In genomic region chr15:25268166-25268565, GRCh38 we compare ENCODE assay signal across 22 cellular contexts.
DNase-seq lines count a peak whose midpoint lies in the region; ATAC-seq, FAIRE-seq and TF ChIP-seq lines count a peak whose summit lies in the region.
"Had no signal": no experiment of that assay in that cellular context is flagged by ENCODE, and none has a peak within 500 bp of the region (broad histone marks: within the 10 kb centered on the region; RNA-seq: fewer than 3 reads in every experiment).

No MANE protein-coding gene starts in this region.

- no peaks in the 10 kb centered on the region for H3K9me1 ChIP-seq in keratinocyte (ENCODE audit: control insufficient read depth, extremely low read depth, insufficient read depth, low read length)

- no peaks in the 10 kb centered on the region for H3K79me2 ChIP-seq in HCT116 (ENCODE audit: insufficient read depth, low read length)
- H3K79me2 ChIP-seq in PC-9 (ENCODE audit: low read depth) = no peaks in the 10 kb centered on the region
- H3K79me2 ChIP-seq in keratinocyte (ENCODE audit: control insufficient read depth, insufficient read depth, low read length) = no peaks in the 10 kb centered on the region
- H3K79me2 ChIP-seq: hepatocyte had no signal

- TF ChIP-seq CTCF in D721Med (IDR thresholded peaks at IDR 0.05; ENCODE audit: insufficient read depth, missing control alignments) (peak; percentile 24), HCT116 (IDR thresholded peaks at IDR 0.05 in 2 of 3, conservative IDR thresholded peaks at IDR 0.05 in 1 of 3; ENCODE audit: borderline replicate concordance in 1 of 3, insufficient read depth in 1 of 3, low read depth in 2 of 3, low read length in 2 of 3) (peak in 2 of 3 experiments; percentile 31 to 33; a peak in 3 of 6 replicates), PC-9 (conservative IDR thresholded peaks at IDR 0.05) (0 out of 2 replicates have a peak, but pooled peaks have one; percentile 33), keratinocyte (optimal IDR thresholded peaks at IDR 0.05 in 1 of 3, IDR thresholded peaks at IDR 0.05 in 1 of 3, conservative IDR thresholded peaks at IDR 0.05 in 1 of 3; ENCODE audit: extremely low read depth in 1 of 3, insufficient read depth in 2 of 3, low read length in 3 of 3) (peak in 2 of 3 experiments; percentile 10 to 27), foreskin keratinocyte (conservative IDR thresholded peaks at IDR 0.05) (no peak)

- H3K4me2 ChIP-seq in HCT116 (ENCODE audit: low read length) (no peak overlapping the region), PC-9 (no peak overlapping the region), keratinocyte (ENCODE audit: control insufficient read depth, extremely low read depth, insufficient read depth, low read depth, low read length) (no peak overlapping the region)
- H3K4me2 ChIP-seq: hepatocyte had no signal

- H3K27ac ChIP-seq in HCT116 (ENCODE audit: low read depth, low read length) = no peak overlapping the region
- no peak overlapping the region for H3K27ac ChIP-seq in PC-9
- H3K27ac ChIP-seq in keratinocyte (ENCODE audit: control insufficient read depth, insufficient read depth, low read length) = no peak overlapping the region
- H3K27ac ChIP-seq in foreskin keratinocyte = no peak overlapping the region
- H3K27ac ChIP-seq: dorsolateral prefrontal cortex, hepatocyte, left lung, Peyer's patch, right lobe of liver, upper lobe of left lung had no signal

- ATAC-seq in HCT116 (no peak), GM21737 (IDR thresholded peaks at IDR 0.05; ENCODE audit: unreplicated experiment) (no peak), foreskin keratinocyte (no peak)
- ATAC-seq: left lung; naive thymus-derived CD4-positive, alpha-beta T cell; stimulated activated effector memory CD8-positive, alpha-beta T cell treated with anti-CD3 and anti-CD28 coated beads, Interleukin-12 subunit alpha, Interleukin-12 subunit beta, amount 100 ng/mL, for 72 hours had no signal

- H3K9ac ChIP-seq in HCT116 (ENCODE audit: low read length) (no peak overlapping the region), keratinocyte (ENCODE audit: control insufficient read depth, extremely low read depth, insufficient read depth, low read length) (no peak overlapping the region)

- intact Hi-C loops in HCT116 (cut with micrococcal nuclease) = no loop called here
- intact Hi-C loops in PC-9 (cut with micrococcal nuclease; ENCODE audit: unreplicated experiment) = no loop called here

- H3K27me3 ChIP-seq in HCT116 (ENCODE audit: insufficient read depth, low read length) = no peaks in the 10 kb centered on the region
- no peaks in the 10 kb centered on the region for H3K27me3 ChIP-seq in PC-9 (ENCODE audit: insufficient read depth, low read depth)
- H3K27me3 ChIP-seq in keratinocyte (ENCODE audit: control insufficient read depth, extremely low read depth, insufficient read depth, low read length) = no peaks in the 10 kb centered on the region
- H3K27me3 ChIP-seq in foreskin keratinocyte = no peaks in the 10 kb centered on the region
- H3K27me3 ChIP-seq: dorsolateral prefrontal cortex, hepatocyte, left lung, Peyer's patch, right lobe of liver, upper lobe of left lung had no signal

- no peaks in the 10 kb centered on the region for H3F3A ChIP-seq in PC-9 (ENCODE audit: insufficient read depth, low read depth)

- FAIRE-seq in D721Med (lab: Jason Lieb, UNC) (no peak), keratinocyte (lab: Jason Lieb, UNC) (no peak)

- no peak overlapping the region for H3K4me3 ChIP-seq in HCT116 (replicated peaks in 1 of 2; ENCODE audit: low read depth in 1 of 2, low read length in 2 of 2)
- no peak overlapping the region for H3K4me3 ChIP-seq in PC-9
- H3K4me3 ChIP-seq in keratinocyte (ENCODE audit: control insufficient read depth in 2 of 3, extremely low read depth in 1 of 3, insufficient read depth in 2 of 3, low read depth in 1 of 3, low read length in 3 of 3) = no peak overlapping the region
- H3K4me3 ChIP-seq: dorsolateral prefrontal cortex, HAP-1, hepatocyte, left lung, Peyer's patch, right lobe of liver, upper lobe of left lung had no signal

- POLR2A ChIA-PET in HCT116 (lab: Charles Lee) = no interaction called here
- POLR2A ChIA-PET in PC-9 (lab: Charles Lee; ENCODE audit: unreplicated experiment) = no interaction called here

- BruUV-seq in HCT116 (replicated peaks; lab: Mats Ljungman, UMichigan) (no TSS peak), PC-9 (replicated peaks; lab: Mats Ljungman, UMichigan) (no TSS peak)

- no peaks in the 10 kb centered on the region for H3K36me3 ChIP-seq in HCT116 (ENCODE audit: control insufficient read depth in 1 of 2, insufficient read depth in 2 of 2, low read length in 2 of 2)
- H3K36me3 ChIP-seq in PC-9 (ENCODE audit: low read depth) = no peaks in the 10 kb centered on the region
- no peaks in the 10 kb centered on the region for H3K36me3 ChIP-seq in keratinocyte (ENCODE audit: control insufficient read depth in 2 of 2, extremely low read depth in 1 of 2, insufficient read depth in 2 of 2, low read length in 2 of 2)
- H3K36me3 ChIP-seq: HAP-1, left lung, Peyer's patch, right lobe of liver, upper lobe of left lung had no signal

- H2AFZ ChIP-seq in HCT116 (ENCODE audit: low read depth, low read length, poor library complexity, severe bottlenecking) (no peak overlapping the region), PC-9 (no peak overlapping the region), keratinocyte (ENCODE audit: control insufficient read depth, low read length) (no peak overlapping the region)
- H2AFZ ChIP-seq: hepatocyte had no signal

- RAD21 ChIA-PET in HCT116 (lab: Charles Lee; ENCODE audit: low non-redundant PET in 1 of 2, low total read pairs in 2 of 2, uncharacterized antibody in 2 of 2, unreplicated experiment in 2 of 2) = no interaction called here

- H3K9me2 ChIP-seq in HCT116 (ENCODE audit: insufficient read depth) (no peaks in the 10 kb centered on the region), PC-9 (ENCODE audit: insufficient read depth) (no peaks in the 10 kb centered on the region)

- TF ChIP-seq RAD21 in HCT116 (IDR thresholded peaks at IDR 0.05; ENCODE audit: low read depth) = no peak

- H3K4me1 ChIP-seq in HCT116 (ENCODE audit: control insufficient read depth in 1 of 2, insufficient read depth in 2 of 2, low read length in 2 of 2) (no peaks in the 10 kb centered on the region), PC-9 (replicated peaks; ENCODE audit: insufficient read depth) (no peaks in the 10 kb centered on the region), keratinocyte (ENCODE audit: control insufficient read depth, extremely low read depth, insufficient read depth, low read length) (no peaks in the 10 kb centered on the region), foreskin keratinocyte (no peaks in the 10 kb centered on the region)
- H3K4me1 ChIP-seq: HAP-1, left lung, Peyer's patch, right lobe of liver, upper lobe of left lung had no signal

- peaks cover 0 to 14% of the 10 kb centered on the region in 2 experiments; a peak in 1 of 4 replicates for H3K9me3 ChIP-seq in HCT116 (ENCODE audit: control insufficient read depth in 1 of 2, insufficient read depth in 1 of 2, low read depth in 1 of 2, low read length in 2 of 2)
- no peaks in the 10 kb centered on the region for H3K9me3 ChIP-seq in PC-9 (ENCODE audit: insufficient read depth, low read depth)
- no peaks in the 10 kb centered on the region for H3K9me3 ChIP-seq in keratinocyte (ENCODE audit: control insufficient read depth, low read depth, low read length)
- H3K9me3 ChIP-seq: HAP-1, Peyer's patch, right lobe of liver, upper lobe of left lung had no signal

- no peak for TF ChIP-seq POLR2A in HCT116 (IDR thresholded peaks at IDR 0.05; ENCODE audit: borderline replicate concordance, extremely low read depth, insufficient read depth, insufficient read length)

- H4K20me1 ChIP-seq in HCT116 (ENCODE audit: insufficient read depth) = no peaks in the 10 kb centered on the region
- H4K20me1 ChIP-seq in PC-9 (ENCODE audit: insufficient read depth) = no peaks in the 10 kb centered on the region
- H4K20me1 ChIP-seq in keratinocyte (ENCODE audit: control insufficient read depth, extremely low read depth, insufficient read depth, low read length) = no peaks in the 10 kb centered on the region

- CTCF ChIA-PET in HCT116 (lab: Charles Lee) (no interaction called here), PC-9 (lab: Charles Lee) (no interaction called here)

- dilution Hi-C loops in keratinocyte (cut with MboI; ENCODE audit: extremely low pct_ligation_motif_present, low sequenced_read_pairs) = no loop called here

- DNase-seq in D721Med (ENCODE audit: insufficient read length, low spot score) = no peak
- no peak for DNase-seq in HCT116 (ENCODE audit: low read depth, low spot score)
- no peak for DNase-seq in PC-9
- DNase-seq in keratinocyte (ENCODE audit: low read depth, low spot score) = no peak
- DNase-seq in COLO829 (ENCODE audit: low spot score) = no peak
- DNase-seq in foreskin keratinocyte = no peak
- no peak for DNase-seq in activated CD4-positive, alpha-beta T cell treated with anti-CD3 and anti-CD28 coated beads, Interleukin-2, amount 50 U/mL, for 1 hour
- DNase-seq: activated CD4-positive, alpha-beta memory T cell treated with anti-CD3 and anti-CD28 coated beads, Interleukin-2, amount 10 ng/mL, durations not matched to agents 7 days and 5 days; activated gamma-delta T cell treated with Interleukin-2 at 50 U/mL for 16 hours; dorsolateral prefrontal cortex; left lung; MM.1S; naive thymus-derived CD4-positive, alpha-beta T cell; NCI-H2171; Peyer's patch; right lobe of liver; stimulated activated CD4-positive, alpha-beta T cell treated with anti-CD3 and anti-CD28 coated beads, Interleukin-4, amount 100 ng/mL, for 4 hours; upper lobe of left lung had no signal

TF ChIP-seq in HCT116, 20 proteins besides CTCF, POLR2A, EP300 and RAD21 (continues in another document):
- TF ChIP-seq ZBTB33 (IDR thresholded peaks at IDR 0.05; ENCODE audit: extremely low read depth, insufficient replicate concordance, low read length) (no peak), ZNF274 (IDR thresholded peaks at IDR 0.05; ENCODE audit: low read depth, low read length) (no peak), ATF3 (IDR thresholded peaks at IDR 0.05) (no peak)
